8 cellular contexts compared by ENCODE assay signal in genomic region chr19:55486043-55486970, GRCh38. TPM values are rescaled to one million over a fixed set of nuclear protein-coding genes. Genes with fewer than 3 reads are reported as not detected.
DNase-seq lines count a peak whose midpoint lies in the region; ATAC-seq and TF ChIP-seq lines count a peak whose summit lies in the region.

No MANE protein-coding gene starts in this region.

- H3K27me3 ChIP-seq in AG04450 (ENCODE audit: control insufficient read depth, insufficient read depth, low read length) (no peaks in the 10 kb centered on the region), HUES6 (ENCODE audit: control insufficient read depth, insufficient read depth, low read length) (peaks cover 3% of the 10 kb centered on the region; the same call in 1 of the 2 replicates), muscle layer of duodenum (ENCODE audit: low read depth, low read length) (no peaks in the 10 kb centered on the region)

- H3K27ac ChIP-seq in AG04450 (ENCODE audit: low read depth, low read length) = peak overlapping the region; percentile 96
- peak overlapping the region; percentile 7; the same call in 1 of the 2 replicates for H3K27ac ChIP-seq in HUES6 (ENCODE audit: low read depth, low read length)
- H3K27ac ChIP-seq in muscle layer of duodenum (ENCODE audit: low read length) = peak overlapping the region; percentile 84

- peaks cover 11% of the 10 kb centered on the region for H3K36me3 ChIP-seq in HUES6 (ENCODE audit: control insufficient read depth, insufficient read depth, low read length)
- peaks cover 0 to 13% of the 10 kb centered on the region in 2 donors for H3K36me3 ChIP-seq in muscle layer of duodenum (ENCODE audit: control insufficient read depth in 1 of 2, insufficient read depth in 2 of 2, low read length in 2 of 2)

- POLR2A ChIA-PET in AG04450 (lab: Yijun Ruan, JAX) = interaction anchor here (0.7 to 2.5 kb wide), 10 partner anchors 10 to 1023 kb away, joined by 3 to 21 read pairs (median 5); partner anchors contain the start of genes FIZ1, LENG9, PPP6R1 and UBE2S

- no peak for ATAC-seq in HG02759 (IDR thresholded peaks at IDR 0.05; ENCODE audit: unreplicated experiment)

- CTCF ChIA-PET in AG04450 (lab: Charles Lee) = interaction anchor here (0.7 to 6.4 kb wide), 4 partner anchors 18 to 345 kb away, joined by 3 to 67 read pairs (median 23); no protein-coding TSS in a partner anchor

- H3K9me3 ChIP-seq in AG04450 (ENCODE audit: control insufficient read depth, insufficient read depth, low read length) = no peaks in the 10 kb centered on the region; the same call in 1 of the 2 replicates
- no peaks in the 10 kb centered on the region for H3K9me3 ChIP-seq in HUES6 (ENCODE audit: control insufficient read depth, insufficient read depth, low read depth, low read length)
- no peaks in the 10 kb centered on the region for H3K9me3 ChIP-seq in muscle layer of duodenum (ENCODE audit: control insufficient read depth in 1 of 2, low read length in 2 of 2)

- H3K9ac ChIP-seq in HUES6 (ENCODE audit: low read length) = peak overlapping the region; percentile 68

- DNase-seq in AG04450 (ENCODE audit: low read depth, low spot score) (no peak), cerebellum (ENCODE audit: low spot score) (peak; percentile 57), EL (no peak), hepatic stellate cell (ENCODE audit: low spot score) (no peak), NCI-H1436 treated with DMSO at 0.1 percent for 48 hours (lab: John Stamatoyannopoulos, UW) (no peak)

- H3K4me1 ChIP-seq in HUES6 (ENCODE audit: control insufficient read depth, insufficient read depth, low read length) (peaks cover 57% of the 10 kb centered on the region), muscle layer of duodenum (ENCODE audit: control insufficient read depth in 1 of 2, insufficient read depth in 2 of 2, low read length in 2 of 2) (peaks cover 3 to 71% of the 10 kb centered on the region in 2 donors)

- H3K4me3 ChIP-seq in AG04450 (ENCODE audit: low read depth, low read length) = peak overlapping the region; percentile 77
- peak overlapping the region; percentile 73 for H3K4me3 ChIP-seq in HUES6 (ENCODE audit: low read depth, low read length)
- H3K4me3 ChIP-seq in muscle layer of duodenum (ENCODE audit: low read depth in 1 of 2, low read length in 2 of 2) = peak overlapping the region in 1 of 2 donors; percentile 64

- peak; percentile 19; the same call in 1 of the 2 replicates for TF ChIP-seq CTCF in AG04450 (IDR thresholded peaks at IDR 0.05; ENCODE audit: low read depth, low read length)

RNA-seq across cellular contexts. Expression of gene NAT14, which starts 1.3 kb away (rescaled TPM):
- 19.4 and 30.6 TPM in 2 replicates for polyA plus RNA-seq in AG04450 (2011; rRNA removed)
- 7.1 and 8.0 TPM in 2 replicates for polyA minus RNA-seq in AG04450 (2011; rRNA and poly(A)+ RNA removed)
- total RNA-seq in cerebellum = 9.6 TPM

RNA-seq across cellular contexts. Expression of gene SSC5D, which starts 1.9 kb away (rescaled TPM):
- 2.1 and 3.1 TPM in 2 replicates for polyA plus RNA-seq in AG04450 (2011; rRNA removed)
- polyA minus RNA-seq in AG04450 (2011; rRNA and poly(A)+ RNA removed) = 4.9 TPM in 2 replicates
- total RNA-seq in cerebellum = 1.4 TPM

RNA-seq across cellular contexts. Expression of gene ZNF628, which starts 9.9 kb away (rescaled TPM):
- polyA plus RNA-seq in AG04450 (2011; rRNA removed) = 0.12 and 0.31 TPM in 2 replicates
- polyA minus RNA-seq in AG04450 (2011; rRNA and poly(A)+ RNA removed) = 0.35 and 0.46 TPM in 2 replicates
- 0.91 TPM for total RNA-seq in cerebellum

RNA-seq across cellular contexts. Expression of gene C19orf85, which starts 21.8 kb away (rescaled TPM):
- polyA plus RNA-seq in AG04450 (2011; rRNA removed) = not detected in 2 replicates
- not detected in 2 replicates for polyA minus RNA-seq in AG04450 (2011; rRNA and poly(A)+ RNA removed)
- not detected for total RNA-seq in cerebellum

RNA-seq across cellular contexts. Expression of gene ISOC2, which starts 24.9 kb away (rescaled TPM):
- 45.1 and 72.2 TPM in 2 replicates for polyA plus RNA-seq in AG04450 (2011; rRNA removed)
- polyA minus RNA-seq in AG04450 (2011; rRNA and poly(A)+ RNA removed) = 12.1 and 15.6 TPM in 2 replicates
- 14.0 TPM for total RNA-seq in cerebellum

Comparison
In these comparisons a context has a peak if more than half of its experiments do, and no peak if none do; other contexts are left out.
1. H3K27ac ChIP-seq: peak in every context shown above with its lines; median percentile 96 in AG04450; 84 in muscle layer of duodenum; 7 in HUES6.